Comparison of ENCODE assay signal across 1 cellular context in the genomic region with DNA sequence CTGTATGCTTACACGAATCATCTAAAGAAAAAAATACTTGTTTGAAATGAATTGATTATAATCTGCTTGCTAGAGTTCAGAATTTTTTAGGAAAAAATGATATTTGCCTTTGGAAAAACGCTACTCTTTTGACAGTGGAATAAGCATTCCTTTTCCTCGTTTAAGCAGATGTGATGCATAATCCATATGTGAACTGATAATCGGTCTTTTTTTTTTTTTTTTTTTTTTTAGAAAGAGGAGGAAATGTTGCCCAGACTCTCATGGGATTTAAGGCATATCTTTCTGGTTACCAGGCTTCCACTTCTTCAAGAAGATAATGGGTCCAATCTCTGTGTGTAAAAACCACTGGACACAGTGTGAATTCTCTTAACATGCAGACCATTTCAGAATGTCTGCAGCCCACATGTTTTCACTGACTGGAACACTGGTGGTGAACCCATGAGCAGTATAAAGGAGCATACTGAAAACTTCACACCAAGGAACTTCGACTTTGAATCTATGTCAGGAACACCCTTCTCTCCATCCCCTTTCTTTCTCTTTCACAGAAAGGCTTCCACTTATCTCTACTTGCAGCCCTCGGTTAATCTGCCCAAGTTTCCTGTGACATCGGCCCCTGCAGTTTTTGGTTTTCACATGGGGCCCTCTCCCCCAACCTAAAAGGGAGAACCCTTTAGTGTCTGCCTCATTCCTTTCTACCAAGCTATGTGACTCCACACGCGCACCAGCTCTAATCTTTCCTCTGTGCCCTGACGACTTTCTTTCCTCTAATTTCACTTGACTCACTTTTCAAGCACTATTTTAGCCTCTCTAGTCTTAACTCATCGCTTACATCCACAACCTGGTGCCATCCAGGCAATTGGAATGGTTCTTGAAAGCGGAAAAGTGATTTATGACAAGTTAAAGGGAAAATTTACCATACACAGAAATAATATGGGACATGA.
TF ChIP-seq lines count a peak whose summit lies in the region.

No MANE protein-coding gene starts in this region.

TF ChIP-seq in K562, 482 proteins besides CTCF, POLR2A, EP300 and RAD21 (continued from another document and continues in another):
- TF ChIP-seq, protein P1, sequence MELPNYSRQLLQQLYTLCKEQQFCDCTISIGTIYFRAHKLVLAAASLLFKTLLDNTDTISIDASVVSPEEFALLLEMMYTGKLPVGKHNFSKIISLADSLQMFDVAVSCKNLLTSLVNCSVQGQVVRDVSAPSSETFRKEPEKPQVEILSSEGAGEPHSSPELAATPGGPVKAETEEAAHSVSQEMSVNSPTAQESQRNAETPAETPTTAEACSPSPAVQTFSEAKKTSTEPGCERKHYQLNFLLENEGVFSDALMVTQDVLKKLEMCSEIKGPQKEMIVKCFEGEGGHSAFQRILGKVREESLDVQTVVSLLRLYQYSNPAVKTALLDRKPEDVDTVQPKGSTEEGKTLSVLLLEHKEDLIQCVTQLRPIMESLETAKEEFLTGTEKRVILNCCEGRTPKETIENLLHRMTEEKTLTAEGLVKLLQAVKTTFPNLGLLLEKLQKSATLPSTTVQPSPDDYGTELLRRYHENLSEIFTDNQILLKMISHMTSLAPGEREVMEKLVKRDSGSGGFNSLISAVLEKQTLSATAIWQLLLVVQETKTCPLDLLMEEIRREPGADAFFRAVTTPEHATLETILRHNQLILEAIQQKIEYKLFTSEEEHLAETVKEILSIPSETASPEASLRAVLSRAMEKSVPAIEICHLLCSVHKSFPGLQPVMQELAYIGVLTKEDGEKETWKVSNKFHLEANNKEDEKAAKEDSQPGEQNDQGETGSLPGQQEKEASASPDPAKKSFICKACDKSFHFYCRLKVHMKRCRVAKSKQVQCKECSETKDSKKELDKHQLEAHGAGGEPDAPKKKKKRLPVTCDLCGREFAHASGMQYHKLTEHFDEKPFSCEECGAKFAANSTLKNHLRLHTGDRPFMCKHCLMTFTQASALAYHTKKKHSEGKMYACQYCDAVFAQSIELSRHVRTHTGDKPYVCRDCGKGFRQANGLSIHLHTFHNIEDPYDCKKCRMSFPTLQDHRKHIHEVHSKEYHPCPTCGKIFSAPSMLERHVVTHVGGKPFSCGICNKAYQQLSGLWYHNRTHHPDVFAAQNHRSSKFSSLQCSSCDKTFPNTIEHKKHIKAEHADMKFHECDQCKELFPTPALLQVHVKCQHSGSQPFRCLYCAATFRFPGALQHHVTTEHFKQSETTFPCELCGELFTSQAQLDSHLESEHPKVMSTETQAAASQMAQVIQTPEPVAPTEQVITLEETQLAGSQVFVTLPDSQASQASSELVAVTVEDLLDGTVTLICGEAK (IDR thresholded peaks at IDR 0.05), result 0 out of 2 replicates have a peak, but pooled peaks have one; percentile 48
- TF ChIP-seq, protein P1 (CRISPR knock-in tag; IDR thresholded peaks at IDR 0.05), result no peak
- TF ChIP-seq, protein P2, sequence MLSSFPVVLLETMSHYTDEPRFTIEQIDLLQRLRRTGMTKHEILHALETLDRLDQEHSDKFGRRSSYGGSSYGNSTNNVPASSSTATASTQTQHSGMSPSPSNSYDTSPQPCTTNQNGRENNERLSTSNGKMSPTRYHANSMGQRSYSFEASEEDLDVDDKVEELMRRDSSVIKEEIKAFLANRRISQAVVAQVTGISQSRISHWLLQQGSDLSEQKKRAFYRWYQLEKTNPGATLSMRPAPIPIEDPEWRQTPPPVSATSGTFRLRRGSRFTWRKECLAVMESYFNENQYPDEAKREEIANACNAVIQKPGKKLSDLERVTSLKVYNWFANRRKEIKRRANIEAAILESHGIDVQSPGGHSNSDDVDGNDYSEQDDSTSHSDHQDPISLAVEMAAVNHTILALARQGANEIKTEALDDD (IDR thresholded peaks at IDR 0.05), result peak; percentile 94
- TF ChIP-seq ZNF695 (CRISPR knock-in tag; IDR thresholded peaks at IDR 0.05) (no peak), DACH1 (IDR thresholded peaks at IDR 0.05; ENCODE audit: partially characterized antibody) (peak; percentile 8), ZNF830 (CRISPR knock-in tag; IDR thresholded peaks at IDR 0.05) (no peak), CHD4 (IDR thresholded peaks at IDR 0.05; ENCODE audit: insufficient read depth, insufficient replicate concordance, low read depth, low read length, poor library complexity, severe bottlenecking) (no peak), ZNF239 (CRISPR knock-in tag; IDR thresholded peaks at IDR 0.05) (no peak), RFX1 (IDR thresholded peaks at IDR 0.05) (no peak), CBFA2T3 (IDR thresholded peaks at IDR 0.05) (peak; percentile 96), ZNF174 (CRISPR knock-in tag; IDR thresholded peaks at IDR 0.05) (no peak), ZNF507 (tag; conservative IDR thresholded peaks at IDR 0.05) (no peak), KHSRP (IDR thresholded peaks at IDR 0.05) (0 out of 2 replicates have a peak, but pooled peaks have one; percentile 16), MXI1 (IDR thresholded peaks at IDR 0.05; ENCODE audit: low read depth, low read length) (no peak), NFATC3 (IDR thresholded peaks at IDR 0.05) (no peak), TRIM24 (IDR thresholded peaks at IDR 0.05) (peak; percentile 68 to 83), ETV5 (CRISPR knock-in tag; IDR thresholded peaks at IDR 0.05; ENCODE audit: low read depth) (peak; percentile 83), JUNB (CRISPR knock-in tag; conservative IDR thresholded peaks at IDR 0.05) (no peak), CC2D1A (IDR thresholded peaks at IDR 0.05) (peak; percentile 85), ASH1L (IDR thresholded peaks at IDR 0.05; ENCODE audit: borderline replicate concordance, low read depth, partially characterized antibody) (no peak), NELFE (IDR thresholded peaks at IDR 0.05; ENCODE audit: insufficient read depth, insufficient read length) (no peak), ZNF274 (IDR thresholded peaks at IDR 0.05; ENCODE audit: borderline replicate concordance, low read depth, low read length) (peak; percentile 43; the same call in 1 of the 2 replicates), SMAD4 (CRISPR knock-in tag; conservative IDR thresholded peaks at IDR 0.05) (peak; percentile 66), MTA3 (IDR thresholded peaks at IDR 0.05; ENCODE audit: borderline replicate concordance) (peak; percentile 83; the same call in 1 of the 2 replicates), C11orf30 (IDR thresholded peaks at IDR 0.05; ENCODE audit: low read depth) (no peak), RCOR1 (IDR thresholded peaks at IDR 0.05; ENCODE audit: borderline replicate concordance in 1 of 2, low read depth in 2 of 2, low read length in 2 of 2) (peak in 1 of 2 experiments; percentile 89; a peak in 3 of 4 replicates)
- TF ChIP-seq, protein P3, sequence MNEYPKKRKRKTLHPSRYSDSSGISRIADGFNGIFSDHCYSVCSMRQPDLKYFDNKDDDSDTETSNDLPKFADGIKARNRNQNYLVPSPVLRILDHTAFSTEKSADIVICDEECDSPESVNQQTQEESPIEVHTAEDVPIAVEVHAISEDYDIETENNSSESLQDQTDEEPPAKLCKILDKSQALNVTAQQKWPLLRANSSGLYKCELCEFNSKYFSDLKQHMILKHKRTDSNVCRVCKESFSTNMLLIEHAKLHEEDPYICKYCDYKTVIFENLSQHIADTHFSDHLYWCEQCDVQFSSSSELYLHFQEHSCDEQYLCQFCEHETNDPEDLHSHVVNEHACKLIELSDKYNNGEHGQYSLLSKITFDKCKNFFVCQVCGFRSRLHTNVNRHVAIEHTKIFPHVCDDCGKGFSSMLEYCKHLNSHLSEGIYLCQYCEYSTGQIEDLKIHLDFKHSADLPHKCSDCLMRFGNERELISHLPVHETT (CRISPR knock-in tag; conservative IDR thresholded peaks at IDR 0.05 in 1 of 2, IDR thresholded peaks at IDR 0.05 in 1 of 2), result peak in 1 of 2 experiments; percentile 66; a peak in 1 of 4 replicates
- TF ChIP-seq, protein P4, sequence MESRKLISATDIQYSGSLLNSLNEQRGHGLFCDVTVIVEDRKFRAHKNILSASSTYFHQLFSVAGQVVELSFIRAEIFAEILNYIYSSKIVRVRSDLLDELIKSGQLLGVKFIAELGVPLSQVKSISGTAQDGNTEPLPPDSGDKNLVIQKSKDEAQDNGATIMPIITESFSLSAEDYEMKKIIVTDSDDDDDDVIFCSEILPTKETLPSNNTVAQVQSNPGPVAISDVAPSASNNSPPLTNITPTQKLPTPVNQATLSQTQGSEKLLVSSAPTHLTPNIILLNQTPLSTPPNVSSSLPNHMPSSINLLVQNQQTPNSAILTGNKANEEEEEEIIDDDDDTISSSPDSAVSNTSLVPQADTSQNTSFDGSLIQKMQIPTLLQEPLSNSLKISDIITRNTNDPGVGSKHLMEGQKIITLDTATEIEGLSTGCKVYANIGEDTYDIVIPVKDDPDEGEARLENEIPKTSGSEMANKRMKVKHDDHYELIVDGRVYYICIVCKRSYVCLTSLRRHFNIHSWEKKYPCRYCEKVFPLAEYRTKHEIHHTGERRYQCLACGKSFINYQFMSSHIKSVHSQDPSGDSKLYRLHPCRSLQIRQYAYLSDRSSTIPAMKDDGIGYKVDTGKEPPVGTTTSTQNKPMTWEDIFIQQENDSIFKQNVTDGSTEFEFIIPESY (CRISPR knock-in tag; IDR thresholded peaks at IDR 0.05), result no peak
- TF ChIP-seq, protein P5, sequence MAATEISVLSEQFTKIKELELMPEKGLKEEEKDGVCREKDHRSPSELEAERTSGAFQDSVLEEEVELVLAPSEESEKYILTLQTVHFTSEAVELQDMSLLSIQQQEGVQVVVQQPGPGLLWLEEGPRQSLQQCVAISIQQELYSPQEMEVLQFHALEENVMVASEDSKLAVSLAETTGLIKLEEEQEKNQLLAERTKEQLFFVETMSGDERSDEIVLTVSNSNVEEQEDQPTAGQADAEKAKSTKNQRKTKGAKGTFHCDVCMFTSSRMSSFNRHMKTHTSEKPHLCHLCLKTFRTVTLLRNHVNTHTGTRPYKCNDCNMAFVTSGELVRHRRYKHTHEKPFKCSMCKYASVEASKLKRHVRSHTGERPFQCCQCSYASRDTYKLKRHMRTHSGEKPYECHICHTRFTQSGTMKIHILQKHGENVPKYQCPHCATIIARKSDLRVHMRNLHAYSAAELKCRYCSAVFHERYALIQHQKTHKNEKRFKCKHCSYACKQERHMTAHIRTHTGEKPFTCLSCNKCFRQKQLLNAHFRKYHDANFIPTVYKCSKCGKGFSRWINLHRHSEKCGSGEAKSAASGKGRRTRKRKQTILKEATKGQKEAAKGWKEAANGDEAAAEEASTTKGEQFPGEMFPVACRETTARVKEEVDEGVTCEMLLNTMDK (IDR thresholded peaks at IDR 0.05; ENCODE audit: borderline replicate concordance, insufficient read depth, low read depth, low read length, poor library complexity, severe bottlenecking), result no peak
- TF ChIP-seq, protein P6, sequence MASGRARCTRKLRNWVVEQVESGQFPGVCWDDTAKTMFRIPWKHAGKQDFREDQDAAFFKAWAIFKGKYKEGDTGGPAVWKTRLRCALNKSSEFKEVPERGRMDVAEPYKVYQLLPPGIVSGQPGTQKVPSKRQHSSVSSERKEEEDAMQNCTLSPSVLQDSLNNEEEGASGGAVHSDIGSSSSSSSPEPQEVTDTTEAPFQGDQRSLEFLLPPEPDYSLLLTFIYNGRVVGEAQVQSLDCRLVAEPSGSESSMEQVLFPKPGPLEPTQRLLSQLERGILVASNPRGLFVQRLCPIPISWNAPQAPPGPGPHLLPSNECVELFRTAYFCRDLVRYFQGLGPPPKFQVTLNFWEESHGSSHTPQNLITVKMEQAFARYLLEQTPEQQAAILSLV (tag; IDR thresholded peaks at IDR 0.05), result no peak
